ENCODE assay signal across 15 cellular contexts in genomic region chr3:114496021-114496434, GRCh38.
A peak's percentile ranks its signal among the peaks of the same experiment; 100 is the strongest.
DNase-seq lines count a peak whose midpoint lies in the region; ATAC-seq, FAIRE-seq and TF ChIP-seq lines count a peak whose summit lies in the region.
"Had no signal": no experiment of that assay in that cellular context is flagged by ENCODE, and none has a peak within 500 bp of the region (broad histone marks: within the 10 kb centered on the region; RNA-seq: fewer than 3 reads in every experiment).

No MANE protein-coding gene starts in this region.

- no peak for ATAC-seq in activated CD8-positive, alpha-beta T cell treated with anti-CD3 and anti-CD28 coated beads, Interleukin-2, amount 10 ng/mL, durations not matched to agents 7 days and 5 days

- no peak overlapping the region for H3K4me2 ChIP-seq in hepatocyte

- no peak for FAIRE-seq in urothelium cell line (lab: Jason Lieb, UNC)
- FAIRE-seq: A204.1 had no signal

- POLR2A ChIA-PET in MCF 10A (lab: Yijun Ruan, JAX), result interaction anchor here (0.6 to 0.7 kb wide), 2 partner anchors 30 to 1485 kb away, joined by 3 read pairs; no protein-coding TSS in a partner anchor
- POLR2A ChIA-PET in activated CD8-positive, alpha-beta T cell treated with anti-CD3 and anti-CD28 coated beads, Interleukin-2, amount 10 ng/mL, durations not matched to agents 7 days and 5 days (lab: Charles Lee), result no interaction called here

- H3K4me3 ChIP-seq in breast epithelium (no peak overlapping the region), hepatocyte (no peak overlapping the region)

- H3K27me3 ChIP-seq in breast epithelium, result no peaks in the 10 kb centered on the region
- no peaks in the 10 kb centered on the region for H3K27me3 ChIP-seq in hepatocyte

- TF ChIP-seq CTCF in MCF 10A (IDR thresholded peaks at IDR 0.05; ENCODE audit: unreplicated experiment) (no peak), breast epithelium (IDR thresholded peaks at IDR 0.05) (no peak), hepatocyte (IDR thresholded peaks at IDR 0.05; ENCODE audit: poor library complexity) (no peak)

- H3K27ac ChIP-seq in breast epithelium (no peak overlapping the region), caudate nucleus (ENCODE audit: low read depth, low read length) (peak overlapping the region; percentile 18), hepatocyte (peak overlapping the region; percentile 2)

- H3K4me1 ChIP-seq in breast epithelium (no peaks in the 10 kb centered on the region), hepatocyte (ENCODE audit: insufficient read depth) (no peaks in the 10 kb centered on the region)

- no peaks in the 10 kb centered on the region for H3K36me3 Mint-ChIP-seq in MCF 10A (ENCODE audit: insufficient read depth, unreplicated experiment)
- no peaks in the 10 kb centered on the region for H3K36me3 Mint-ChIP-seq in activated CD8-positive, alpha-beta T cell treated with anti-CD3 and anti-CD28 coated beads, Interleukin-2, amount 10 ng/mL, durations not matched to agents 7 days and 5 days (ENCODE audit: low read depth)
- H3K36me3 Mint-ChIP-seq: mesothelial cell of epicardium had no signal

- DNase-seq in MCF 10A (ENCODE audit: unreplicated experiment), result peak; percentile 5
- no peak for DNase-seq in breast epithelium (ENCODE audit: low spot score in 2 of 2)
- peak in 14 of 61 donors; percentile 1 to 89 (median 12) for DNase-seq in caudate nucleus (lab: John Stamatoyannopoulos, UW)
- DNase-seq in hepatocyte (ENCODE audit: low spot score), result no peak
- DNase-seq in urothelium cell line (ENCODE audit: low spot score), result peak; percentile 23
- DNase-seq in glomerular visceral epithelial cell (ENCODE audit: extremely low spot score), result no peak
- no peak for DNase-seq in activated CD8-positive, alpha-beta T cell treated with anti-CD3 and anti-CD28 coated beads, Interleukin-2, amount 10 ng/mL, durations not matched to agents 7 days and 5 days
- no peak for DNase-seq in NK-92 (lab: John Stamatoyannopoulos, UW; ENCODE audit: unreplicated experiment)
- DNase-seq: activated CD4-positive, alpha-beta T cell treated with anti-CD3 and anti-CD28 coated beads, Interleukin-2, amount 10 ng/mL, durations not matched to agents 7 days and 5 days; activated gamma-delta T cell treated with Interleukin-2 at 50 U/mL for 16 hours; dermis blood vessel endothelial cell; NCI-H1105 treated with DMSO at 0.1 percent for 48 hours had no signal

- H3K9me3 ChIP-seq in breast epithelium (no peaks in the 10 kb centered on the region), hepatocyte (ENCODE audit: low read depth) (no peaks in the 10 kb centered on the region)

- H3K36me3 ChIP-seq in breast epithelium, result no peaks in the 10 kb centered on the region
- H3K36me3 ChIP-seq in hepatocyte (replicated peaks; ENCODE audit: insufficient read depth, low read depth), result no peaks in the 10 kb centered on the region

- no peak for TF ChIP-seq POLR2A in breast epithelium (IDR thresholded peaks at IDR 0.05)

- CTCF ChIA-PET in MCF 10A (lab: Yijun Ruan, JAX), result interaction anchor here (0.6 to 0.7 kb wide), 2 partner anchors 31 to 171 kb away, joined by 3 read pairs; no protein-coding TSS in a partner anchor
- CTCF ChIA-PET in activated CD8-positive, alpha-beta T cell treated with anti-CD3 and anti-CD28 coated beads, Interleukin-2, amount 10 ng/mL, durations not matched to agents 7 days and 5 days (lab: Charles Lee), result interaction anchor here (0.7 kb wide), 1 partner anchor 1323 kb away, joined by 3 read pairs; no protein-coding TSS in a partner anchor

- H2AFZ ChIP-seq in hepatocyte, result no peak overlapping the region

- H3K9me3 Mint-ChIP-seq in MCF 10A (ENCODE audit: unreplicated experiment), result no peaks in the 10 kb centered on the region
- H3K9me3 Mint-ChIP-seq in activated CD8-positive, alpha-beta T cell treated with anti-CD3 and anti-CD28 coated beads, Interleukin-2, amount 10 ng/mL, durations not matched to agents 7 days and 5 days (ENCODE audit: insufficient read depth), result no peaks in the 10 kb centered on the region
- H3K9me3 Mint-ChIP-seq: activated CD4-positive, alpha-beta T cell treated with anti-CD3 and anti-CD28 coated beads, Interleukin-2, amount 10 ng/mL, durations not matched to agents 7 days and 5 days; mesothelial cell of epicardium had no signal

- H3K4me3 Mint-ChIP-seq in MCF 10A (ENCODE audit: unreplicated experiment), result no peak overlapping the region
- no peak overlapping the region for H3K4me3 Mint-ChIP-seq in activated CD8-positive, alpha-beta T cell treated with anti-CD3 and anti-CD28 coated beads, Interleukin-2, amount 10 ng/mL, durations not matched to agents 7 days and 5 days
- H3K4me3 Mint-ChIP-seq: activated CD4-positive, alpha-beta T cell treated with anti-CD3 and anti-CD28 coated beads, Interleukin-2, amount 10 ng/mL, durations not matched to agents 7 days and 5 days; mesothelial cell of epicardium had no signal

- H3K4me1 Mint-ChIP-seq in MCF 10A (ENCODE audit: insufficient read depth, unreplicated experiment), result peaks cover 37% of the 10 kb centered on the region
- peaks cover 22% of the 10 kb centered on the region for H3K4me1 Mint-ChIP-seq in activated CD8-positive, alpha-beta T cell treated with anti-CD3 and anti-CD28 coated beads, Interleukin-2, amount 10 ng/mL, durations not matched to agents 7 days and 5 days (ENCODE audit: low read depth)

- H3K27ac Mint-ChIP-seq in MCF 10A (ENCODE audit: low read depth, unreplicated experiment), result peak overlapping the region; percentile 13
- H3K27ac Mint-ChIP-seq in activated CD8-positive, alpha-beta T cell treated with anti-CD3 and anti-CD28 coated beads, Interleukin-2, amount 10 ng/mL, durations not matched to agents 7 days and 5 days, result no peak overlapping the region
- H3K27ac Mint-ChIP-seq: activated CD4-positive, alpha-beta T cell treated with anti-CD3 and anti-CD28 coated beads, Interleukin-2, amount 10 ng/mL, durations not matched to agents 7 days and 5 days; mesothelial cell of epicardium had no signal

- intact Hi-C loops in MCF 10A (cut with micrococcal nuclease), result loop anchor here (5.0 kb wide), 1 partner anchor 211 kb away; no protein-coding TSS in a partner anchor
- intact Hi-C loops in breast epithelium (cut with DNase I; ENCODE audit: low total_unique reads), result no loop called here

- no peaks in the 10 kb centered on the region for H3K27me3 Mint-ChIP-seq in MCF 10A (ENCODE audit: insufficient read depth, unreplicated experiment)
- no peaks in the 10 kb centered on the region for H3K27me3 Mint-ChIP-seq in activated CD8-positive, alpha-beta T cell treated with anti-CD3 and anti-CD28 coated beads, Interleukin-2, amount 10 ng/mL, durations not matched to agents 7 days and 5 days (ENCODE audit: low read depth)
- H3K27me3 Mint-ChIP-seq: progenitor cell of endocrine pancreas had no signal

- no peaks in the 10 kb centered on the region for H4K20me1 ChIP-seq in hepatocyte (ENCODE audit: insufficient read depth, poor library complexity, severe bottlenecking)

- no TSS peak for BruUV-seq in MCF 10A (replicated peaks; lab: Mats Ljungman, UMichigan)

- H3K9me2 ChIP-seq in hepatocyte (replicated peaks; ENCODE audit: insufficient read depth), result no peaks in the 10 kb centered on the region

- 90% methylated on average over 1 of the region's 1 CpG for WGBS in hepatocyte (ENCODE audit: low lambda C conversion rate, missing lambda C conversion rate)

- no peaks in the 10 kb centered on the region for H3K79me2 ChIP-seq in hepatocyte

Comparison
In these comparisons a context has a peak if more than half of its experiments do, and no peak if none do; other contexts are left out.
1. DNase-seq: peak in MCF 10A (single experiment) and urothelium cell line (single experiment); none in breast epithelium (0 of 2), hepatocyte (single experiment), glomerular visceral epithelial cell (single experiment), activated CD8-positive, alpha-beta T cell treated with anti-CD3 and anti-CD28 coated beads, Interleukin-2, amount 10 ng/mL, durations not matched to agents 7 days and 5 days (single experiment) and NK-92 (single experiment).
2. H3K27ac ChIP-seq: peak in caudate nucleus (single experiment) and hepatocyte (single experiment); none in breast epithelium (0 of 2).